Comparison of ENCODE assay signal across 1 cellular context in the genomic region with DNA sequence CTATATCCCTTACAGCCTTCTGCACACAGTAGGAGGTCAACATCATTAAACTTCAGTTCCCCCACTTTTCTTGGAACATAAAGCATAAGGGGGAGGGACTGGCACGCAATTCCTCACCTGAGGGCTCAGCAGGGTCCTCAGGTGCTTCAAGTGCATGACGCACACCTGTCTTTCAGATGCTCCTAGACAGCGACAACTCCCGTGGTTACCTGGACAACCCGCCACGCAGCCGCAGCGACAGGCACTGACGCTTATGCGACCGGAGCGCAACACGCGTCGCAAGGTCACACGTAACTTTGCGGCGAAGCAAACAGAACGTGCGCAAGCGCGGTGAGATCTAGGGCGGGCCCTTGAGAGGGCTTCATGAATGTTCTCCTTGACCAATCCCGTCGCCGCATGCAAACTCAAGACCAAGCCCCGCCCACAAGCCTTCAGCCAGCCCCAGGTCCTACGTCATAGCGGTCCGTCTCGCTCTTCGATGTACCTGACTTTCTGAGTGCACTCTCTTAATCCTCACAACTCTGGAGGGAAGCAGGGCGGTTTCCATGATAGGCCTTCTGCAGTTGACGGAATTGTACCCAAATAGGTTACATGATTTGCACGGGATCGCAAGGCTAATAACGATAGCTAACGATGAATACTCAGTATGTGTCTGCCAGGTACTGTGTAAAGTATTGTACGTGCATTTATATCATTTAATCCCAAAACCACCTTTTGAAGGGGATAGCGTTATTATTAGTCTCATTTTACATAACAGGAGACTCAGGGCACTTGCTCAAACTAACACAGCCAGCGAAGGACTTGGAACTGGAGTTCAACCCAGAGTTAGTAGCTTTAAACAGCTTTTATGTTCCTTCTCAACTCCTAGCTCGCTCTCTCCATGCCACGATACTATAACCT.
TF ChIP-seq lines count a peak whose summit lies in the region.

TSS of gene IFT172 (minus strand) at position 246 of the 900 bp plus-strand sequence. CDS start at position 156, 90 bp downstream.

TF ChIP-seq in HepG2, 621 proteins besides CTCF, POLR2A, EP300 and RAD21 (continued from another document and continues in another):
- peak; percentile 62; the same call in 1 of the 2 replicates for TF ChIP-seq HIC2 (CRISPR knock-in tag; IDR thresholded peaks at IDR 0.05; ENCODE audit: low read depth)
- TF ChIP-seq ZNF589 (CRISPR knock-in tag; conservative IDR thresholded peaks at IDR 0.05), result no peak
- no peak for TF ChIP-seq TRIM24 (CRISPR knock-in tag; IDR thresholded peaks at IDR 0.05)
- TF ChIP-seq RFXAP (CRISPR knock-in tag; IDR thresholded peaks at IDR 0.05; ENCODE audit: borderline replicate concordance), result no peak
- TF ChIP-seq ZNF224 (CRISPR knock-in tag; IDR thresholded peaks at IDR 0.05), result peak; percentile 74
- no peak for TF ChIP-seq ZNF704 (CRISPR knock-in tag; IDR thresholded peaks at IDR 0.05; ENCODE audit: borderline replicate concordance)
- peak; percentile 77; the same call in 1 of the 2 replicates for TF ChIP-seq ZMAT3 (CRISPR knock-in tag; conservative IDR thresholded peaks at IDR 0.05)
- TF ChIP-seq HNRNPLL (IDR thresholded peaks at IDR 0.05; ENCODE audit: low read depth, low read length, poor library complexity, severe bottlenecking), result peak; percentile 100
- TF ChIP-seq CC2D1A (CRISPR knock-in tag; IDR thresholded peaks at IDR 0.05), result 0 out of 2 replicates have a peak, but pooled peaks have one; percentile 26
- peak; percentile 80 for TF ChIP-seq ZBTB21 (CRISPR knock-in tag; IDR thresholded peaks at IDR 0.05)
- no peak for TF ChIP-seq PLRG1 (conservative IDR thresholded peaks at IDR 0.05)
- 0 out of 2 replicates have a peak, but pooled peaks have one; percentile 14 for TF ChIP-seq AHDC1 (CRISPR knock-in tag; IDR thresholded peaks at IDR 0.05; ENCODE audit: borderline replicate concordance)
- TF ChIP-seq THYN1 (CRISPR knock-in tag; IDR thresholded peaks at IDR 0.05; ENCODE audit: borderline replicate concordance, low read depth), result no peak
- peak; percentile 98 for TF ChIP-seq HOXA3 (CRISPR knock-in tag; IDR thresholded peaks at IDR 0.05)
- no peak for TF ChIP-seq FOXP1 (IDR thresholded peaks at IDR 0.05)
- TF ChIP-seq FOXP1 (CRISPR knock-in tag; IDR thresholded peaks at IDR 0.05), result peak; percentile 64
- no peak for TF ChIP-seq GTF3A (CRISPR knock-in tag; conservative IDR thresholded peaks at IDR 0.05)
- TF ChIP-seq ZFP36 (IDR thresholded peaks at IDR 0.05; ENCODE audit: borderline replicate concordance, low read depth, low read length, partially characterized antibody), result no peak
- TF ChIP-seq PRDM4 (CRISPR knock-in tag; IDR thresholded peaks at IDR 0.05; ENCODE audit: borderline replicate concordance), result no peak
- TF ChIP-seq SIX4 (CRISPR knock-in tag; IDR thresholded peaks at IDR 0.05), result no peak
- TF ChIP-seq ZNF335 (CRISPR knock-in tag; IDR thresholded peaks at IDR 0.05), result peak; percentile 76
- TF ChIP-seq ZNF570 (CRISPR knock-in tag; IDR thresholded peaks at IDR 0.05; ENCODE audit: borderline replicate concordance), result no peak
- no peak for TF ChIP-seq ISL2 (CRISPR knock-in tag; IDR thresholded peaks at IDR 0.05)
- no peak for TF ChIP-seq ZMYM2 (CRISPR knock-in tag; IDR thresholded peaks at IDR 0.05)
- peak; percentile 69; the same call in 1 of the 2 replicates for TF ChIP-seq ZNF83 (CRISPR knock-in tag; IDR thresholded peaks at IDR 0.05; ENCODE audit: borderline replicate concordance)
- 0 out of 2 replicates have a peak, but pooled peaks have one; percentile 36 for TF ChIP-seq ZNF772 (CRISPR knock-in tag; IDR thresholded peaks at IDR 0.05)
- TF ChIP-seq SRSF9 (IDR thresholded peaks at IDR 0.05; ENCODE audit: borderline replicate concordance, insufficient read depth, low read depth, low read length, poor library complexity, severe bottlenecking), result no peak
- TF ChIP-seq, protein P1, sequence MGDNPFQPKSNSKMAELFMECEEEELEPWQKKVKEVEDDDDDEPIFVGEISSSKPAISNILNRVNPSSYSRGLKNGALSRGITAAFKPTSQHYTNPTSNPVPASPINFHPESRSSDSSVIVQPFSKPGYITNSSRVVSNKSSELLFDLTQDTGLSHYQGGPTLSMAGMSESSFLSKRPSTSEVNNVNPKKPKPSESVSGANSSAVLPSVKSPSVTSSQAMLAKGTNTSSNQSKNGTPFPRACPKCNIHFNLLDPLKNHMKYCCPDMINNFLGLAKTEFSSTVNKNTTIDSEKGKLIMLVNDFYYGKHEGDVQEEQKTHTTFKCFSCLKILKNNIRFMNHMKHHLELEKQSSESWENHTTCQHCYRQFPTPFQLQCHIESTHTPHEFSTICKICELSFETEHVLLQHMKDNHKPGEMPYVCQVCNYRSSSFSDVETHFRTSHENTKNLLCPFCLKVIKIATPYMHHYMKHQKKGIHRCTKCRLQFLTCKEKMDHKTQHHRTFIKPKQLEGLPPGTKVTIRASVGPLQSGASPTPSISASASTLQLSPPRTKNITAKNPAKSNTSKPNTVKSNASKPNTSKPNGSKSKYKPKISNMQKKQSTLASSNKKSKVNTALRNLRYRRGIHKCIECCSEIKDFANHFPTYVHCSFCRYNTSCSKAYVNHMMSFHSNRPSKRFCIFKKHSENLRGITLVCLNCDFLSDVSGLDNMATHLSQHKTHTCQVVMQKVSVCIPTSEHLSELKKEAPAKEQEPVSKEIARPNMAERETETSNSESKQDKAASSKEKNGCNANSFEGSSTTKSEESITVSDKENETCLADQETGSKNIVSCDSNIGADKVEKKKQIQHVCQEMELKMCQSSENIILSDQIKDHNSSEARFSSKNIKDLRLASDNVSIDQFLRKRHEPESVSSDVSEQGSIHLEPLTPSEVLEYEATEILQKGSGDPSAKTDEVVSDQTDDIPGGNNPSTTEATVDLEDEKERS (CRISPR knock-in tag; IDR thresholded peaks at IDR 0.05), result peak; percentile 81
- TF ChIP-seq SP140L (CRISPR knock-in tag; IDR thresholded peaks at IDR 0.05; ENCODE audit: borderline replicate concordance), result no peak; the same call in none of the 2 replicates
- TF ChIP-seq MAF1 (CRISPR knock-in tag; IDR thresholded peaks at IDR 0.05; ENCODE audit: borderline replicate concordance), result no peak
- TF ChIP-seq ZNF841 (CRISPR knock-in tag; IDR thresholded peaks at IDR 0.05; ENCODE audit: borderline replicate concordance), result no peak
- TF ChIP-seq ZNF790 (CRISPR knock-in tag; IDR thresholded peaks at IDR 0.05; ENCODE audit: borderline replicate concordance), result no peak
- no peak for TF ChIP-seq ZNF430 (CRISPR knock-in tag; IDR thresholded peaks at IDR 0.05)
- TF ChIP-seq ZNF547 (CRISPR knock-in tag; IDR thresholded peaks at IDR 0.05), result 0 out of 2 replicates have a peak, but pooled peaks have one; percentile 31
- TF ChIP-seq ZBTB26 (CRISPR knock-in tag; IDR thresholded peaks at IDR 0.05; ENCODE audit: borderline replicate concordance), result peak; percentile 15; the same call in 1 of the 2 replicates
- no peak for TF ChIP-seq FOXJ3 (CRISPR knock-in tag; IDR thresholded peaks at IDR 0.05; ENCODE audit: borderline replicate concordance)
- no peak for TF ChIP-seq ZNF816 (CRISPR knock-in tag; IDR thresholded peaks at IDR 0.05; ENCODE audit: borderline replicate concordance)
- TF ChIP-seq MLLT10 (CRISPR knock-in tag; IDR thresholded peaks at IDR 0.05), result no peak
- peak; percentile 99 for TF ChIP-seq SIN3A (IDR thresholded peaks at IDR 0.05; ENCODE audit: borderline replicate concordance, low read depth, low read length)
- no peak for TF ChIP-seq NBN (conservative IDR thresholded peaks at IDR 0.05)
- TF ChIP-seq, protein P2, sequence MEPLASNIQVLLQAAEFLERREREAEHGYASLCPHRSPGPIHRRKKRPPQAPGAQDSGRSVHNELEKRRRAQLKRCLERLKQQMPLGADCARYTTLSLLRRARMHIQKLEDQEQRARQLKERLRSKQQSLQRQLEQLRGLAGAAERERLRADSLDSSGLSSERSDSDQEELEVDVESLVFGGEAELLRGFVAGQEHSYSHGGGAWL (CRISPR knock-in tag; IDR thresholded peaks at IDR 0.05), result peak; percentile 69
- TF ChIP-seq HDAC6 (IDR thresholded peaks at IDR 0.05; ENCODE audit: low read depth, low read length), result no peak
- no peak for TF ChIP-seq ZNF414 (CRISPR knock-in tag; IDR thresholded peaks at IDR 0.05)
